Comparison of ENCODE assay signal across 8 cellular contexts in genomic region chr1:116377564-116378529, GRCh38. TPM values are rescaled to one million over a fixed set of nuclear protein-coding genes. Genes with fewer than 3 reads are reported as not detected.
A peak's percentile ranks its signal among the peaks of the same experiment; 100 is the strongest.
DNase-seq lines count a peak whose midpoint lies in the region; ATAC-seq and TF ChIP-seq lines count a peak whose summit lies in the region.

No MANE protein-coding gene starts in this region.

- TF ChIP-seq POLR2A in stomach (IDR thresholded peaks at IDR 0.05): no peak

- H3K27me3 ChIP-seq in colonic mucosa: no peaks in the 10 kb centered on the region
- H3K27me3 ChIP-seq in stomach: no peaks in the 10 kb centered on the region

- peaks cover 80% of the 10 kb centered on the region for H3K4me1 Mint-ChIP-seq in T-helper 17 cell

- peaks cover 2% of the 10 kb centered on the region for H3K36me3 Mint-ChIP-seq in T-helper 17 cell (ENCODE audit: low read depth)

- peak overlapping the region; percentile 38 to 89 for H3K9ac ChIP-seq in colonic mucosa (ENCODE audit: low read depth in 2 of 2, low read length in 2 of 2)

- peak overlapping the region; percentile 97 for H3K27ac Mint-ChIP-seq in T-helper 17 cell

- no peaks in the 10 kb centered on the region for H3K9me3 ChIP-seq in T-helper 17 cell (ENCODE audit: control insufficient read depth, low read length, poor library complexity, severe bottlenecking)
- no peaks in the 10 kb centered on the region for H3K9me3 ChIP-seq in colonic mucosa
- no peaks in the 10 kb centered on the region for H3K9me3 ChIP-seq in stomach

- H3K36me3 ChIP-seq in colonic mucosa (no peaks in the 10 kb centered on the region), stomach (no peaks in the 10 kb centered on the region)

- no peaks in the 10 kb centered on the region for H3K27me3 Mint-ChIP-seq in T-helper 17 cell

- TF ChIP-seq CTCF in colonic mucosa (IDR thresholded peaks at IDR 0.05) (no peak), stomach (IDR thresholded peaks at IDR 0.05) (no peak)

- WGBS in stomach, 5 donors: 30 to 36% (median 32%) methylated on average over 13 of the region's 13 CpGs

- no peak for TF ChIP-seq EP300 in stomach (IDR thresholded peaks at IDR 0.05)

- H3K4me1 ChIP-seq in colonic mucosa (peaks cover 37% of the 10 kb centered on the region), stomach (peaks cover 72 to 87% (median 86%) of the 10 kb centered on the region in 4 donors)

- ATAC-seq in GM21423 (IDR thresholded peaks at IDR 0.05; ENCODE audit: unreplicated experiment) (peak; percentile 70), T-helper 17 cell (peak; percentile 61)

- peak; percentile 92 for DNase-seq in ELR (ENCODE audit: low read depth)
- DNase-seq in HT-29 (ENCODE audit: low spot score): peak; percentile 48
- no peak for DNase-seq in T-helper 17 cell
- peak; percentile 58 for DNase-seq in colonic mucosa
- peak; percentile 76 to 95 for DNase-seq in lung microvascular endothelial cell (ENCODE audit: low read depth in 2 of 2)
- no peak for DNase-seq in stomach
- DNase-seq in NCI-H774 (lab: John Stamatoyannopoulos, UW): no peak

- peak overlapping the region; percentile 90 for H3K27ac ChIP-seq in colonic mucosa
- H3K27ac ChIP-seq in stomach: peak overlapping the region; percentile 70 to 100 (median 98)

- peak overlapping the region; percentile 87 for H3K4me3 Mint-ChIP-seq in T-helper 17 cell

- H3K4me3 ChIP-seq in colonic mucosa: no peak overlapping the region
- peak overlapping the region in 3 of 4 donors; percentile 10 to 95 (median 14) for H3K4me3 ChIP-seq in stomach

- intact Hi-C loops in colonic mucosa (cut with DNase I) (no loop called here), stomach (cut with DNase I; ENCODE audit: low total_unique reads) (no loop called here)

RNA-seq across cellular contexts. Expression of gene ATP1A1, which starts 4.8 kb away (rescaled TPM):
- total RNA-seq in HT-29 (2014; rRNA removed; shearing (Covaris generic)): 119 and 151 TPM in 2 replicates
- total RNA-seq in T-helper 17 cell: 100 to 1,000 TPM; 259 to 313 TPM
- 100 to 1,000 TPM; 718 to 936 TPM for total RNA-seq in colonic mucosa
- total RNA-seq in lung microvascular endothelial cell: 138 and 154 TPM in 2 replicates
- total RNA-seq in stomach: 100 to 1,000 TPM; 103 to 576 (median 286) TPM
- 100 to 1,000 TPM in 2 of 3 donors, 10 to 100 TPM in 1; 49.9 to 210 (median 110) TPM for polyA plus RNA-seq in stomach

Comparison
In these comparisons a context has a peak if more than half of its experiments do, and no peak if none do; other contexts are left out.
1. DNase-seq: peak in ELR (single experiment), HT-29 (single experiment), colonic mucosa (single experiment) and lung microvascular endothelial cell (2 of 2); none in T-helper 17 cell (0 of 3), stomach (single experiment) and NCI-H774 (single experiment).